ENCODE assay signal across 21 cellular contexts in genomic region chr14:27409936-27410335, GRCh38.
DNase-seq lines count a peak whose midpoint lies in the region; ATAC-seq, FAIRE-seq and TF ChIP-seq lines count a peak whose summit lies in the region.
"Had no signal": no experiment of that assay in that cellular context is flagged by ENCODE, and none has a peak within 500 bp of the region (broad histone marks: within the 10 kb centered on the region; RNA-seq: fewer than 3 reads in every experiment).

No MANE protein-coding gene starts in this region.

- no peak overlapping the region for H3K4me3 ChIP-seq in SK-N-SH (ENCODE audit: low read depth in 2 of 2, low read length in 1 of 2)
- H3K4me3 ChIP-seq: GM23248, HAP-1 had no signal

- TF ChIP-seq CTCF in SK-N-SH (IDR thresholded peaks at IDR 0.05): no peak

- POLR2A ChIA-PET in SK-N-SH (lab: Yijun Ruan, JAX): no interaction called here

- peak overlapping the region in 1 of 2 experiments; percentile 85; a peak in 1 of 4 replicates for H3K27ac ChIP-seq in SK-N-SH (ENCODE audit: low read depth in 2 of 2, low read length in 1 of 2)
- H3K27ac ChIP-seq: C4-2B, GM23248 had no signal

- H3K36me3 ChIP-seq in SK-N-SH (replicated peaks in 1 of 2; ENCODE audit: control insufficient read depth in 1 of 2, insufficient read depth in 2 of 2, low read length in 1 of 2): no peaks in the 10 kb centered on the region
- H3K36me3 ChIP-seq: HAP-1 had no signal

- H3K27me3 ChIP-seq in SK-N-SH (ENCODE audit: insufficient read depth): no peaks in the 10 kb centered on the region

- no peaks in the 10 kb centered on the region for H3K79me2 ChIP-seq in SK-N-SH (ENCODE audit: insufficient read depth)

- no peak overlapping the region for H2AFZ ChIP-seq in SK-N-SH (ENCODE audit: low read depth)
- H2AFZ ChIP-seq: GM23248 had no signal

- 25% methylated on average over 2 of the region's 2 CpGs for WGBS in SK-N-SH (ENCODE audit: low lambda C conversion rate)

- no peaks in the 10 kb centered on the region for H4K20me1 ChIP-seq in SK-N-SH (ENCODE audit: insufficient read depth)

- H3K9ac ChIP-seq in SK-N-SH: no peak overlapping the region
- H3K9ac ChIP-seq: GM23248 had no signal

- FAIRE-seq in HTR-8/SVneo (lab: Jason Lieb, UNC): peak; percentile 83
- FAIRE-seq: A204.1, GM12892, GM18507, HepG2 had no signal

- H3K9me3 ChIP-seq in SK-N-SH: no peaks in the 10 kb centered on the region
- H3K9me3 ChIP-seq: HAP-1 had no signal

- H3K4me2 ChIP-seq in SK-N-SH: no peak overlapping the region

- no peaks in the 10 kb centered on the region for H3F3A ChIP-seq in SK-N-SH (replicated peaks; ENCODE audit: insufficient read depth)

- DNase-seq in HTR-8/SVneo (ENCODE audit: insufficient read length, low spot score) (no peak), SK-N-SH (no peak), dedifferentiated amniotic fluid mesenchymal stem cell (ENCODE audit: extremely low spot score) (peak; percentile 93), iris pigment epithelial cell (ENCODE audit: low read depth) (peak; percentile 6), MV-4-11 (lab: John Stamatoyannopoulos, UW) (no peak), anterior cingulate cortex (lab: John Stamatoyannopoulos, UW) (no peak), cerebellar nuclear complex (lab: John Stamatoyannopoulos, UW) (no peak)
- DNase-seq: ACHN; CD4-positive, alpha-beta T cell; DMS153; DMS79; GDM1; GM23248; KBM-7 had no signal

- no peak for TF ChIP-seq EP300 in SK-N-SH (IDR thresholded peaks at IDR 0.05; ENCODE audit: borderline replicate concordance in 1 of 2, low read depth in 1 of 2, low read length in 1 of 2)

- H3K9me2 ChIP-seq in SK-N-SH: no peaks in the 10 kb centered on the region

- ATAC-seq in GM19397 (IDR thresholded peaks at IDR 0.05; ENCODE audit: unreplicated experiment): no peak
- ATAC-seq: HepG2 had no signal

- CTCF ChIA-PET in SK-N-SH (lab: Yijun Ruan, JAX): no interaction called here

- TF ChIP-seq RAD21 in SK-N-SH (IDR thresholded peaks at IDR 0.05; ENCODE audit: low read length): no peak

- no peaks in the 10 kb centered on the region; a peak in 1 of 4 replicates for H3K4me1 ChIP-seq in SK-N-SH (ENCODE audit: control insufficient read depth in 1 of 2, insufficient read depth in 2 of 2, low read depth in 1 of 2, low read length in 1 of 2)
- H3K4me1 ChIP-seq: HAP-1 had no signal

TF ChIP-seq in SK-N-SH, 30 proteins besides CTCF, POLR2A, EP300 and RAD21:
- 0 out of 2 replicates have a peak, but pooled peaks have one; percentile 10 for TF ChIP-seq PBX3 (IDR thresholded peaks at IDR 0.05)
- TF ChIP-seq FOXJ3 (CRISPR knock-in tag; IDR thresholded peaks at IDR 0.05): no peak

Comparison
In these comparisons a context has a peak if more than half of its experiments do, and no peak if none do; other contexts are left out.
1. DNase-seq: peak in dedifferentiated amniotic fluid mesenchymal stem cell (single experiment) and iris pigment epithelial cell (single experiment); none in HTR-8/SVneo (single experiment), SK-N-SH (single experiment), MV-4-11 (single experiment), anterior cingulate cortex (0 of 58) and cerebellar nuclear complex (0 of 2).